Comparison of ENCODE assay signal across 15 cellular contexts in the genomic region with DNA sequence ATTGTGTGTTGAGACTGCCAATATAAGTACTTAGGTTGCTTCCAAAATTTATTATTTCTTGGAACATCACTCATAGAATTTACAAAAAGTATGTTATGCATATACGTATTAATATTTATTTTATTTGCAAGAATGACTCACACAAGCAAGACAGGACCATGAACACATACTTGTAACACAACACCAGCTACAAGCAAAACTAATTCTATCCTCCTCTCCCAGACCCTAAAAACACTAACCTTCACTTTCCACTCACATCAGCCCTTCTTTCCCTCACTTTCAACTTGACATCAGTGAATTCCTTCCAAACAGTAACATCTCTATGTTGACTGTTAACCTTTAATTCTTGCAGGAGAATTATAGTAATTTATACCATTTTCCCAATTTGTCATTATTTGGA. TPM values are rescaled to one million over a fixed set of nuclear protein-coding genes. Genes with fewer than 3 reads are reported as not detected.
A peak's percentile ranks its signal among the peaks of the same experiment; 100 is the strongest.
DNase-seq lines count a peak whose midpoint lies in the region; ATAC-seq and TF ChIP-seq lines count a peak whose summit lies in the region.
"Had no signal": no experiment of that assay in that cellular context is flagged by ENCODE, and none has a peak within 500 bp of the region (broad histone marks: within the 10 kb centered on the region; RNA-seq: fewer than 3 reads in every experiment).

No MANE protein-coding gene starts in this region.

- no peak for TF ChIP-seq CTCF in RWPE2 (IDR thresholded peaks at IDR 0.05; ENCODE audit: poor library complexity, severe bottlenecking)
- TF ChIP-seq CTCF in chondrocyte (IDR thresholded peaks at IDR 0.05), result no peak
- no peak for TF ChIP-seq CTCF in foreskin keratinocyte (conservative IDR thresholded peaks at IDR 0.05)
- TF ChIP-seq CTCF in transverse colon (IDR thresholded peaks at IDR 0.05), result no peak

- no peak for TF ChIP-seq EP300 in transverse colon (IDR thresholded peaks at IDR 0.05; ENCODE audit: low read depth)

- ATAC-seq in RWPE2 (ENCODE audit: low read depth) (peak; percentile 46; the same call in 1 of the 3 replicates), foreskin keratinocyte (peak; percentile 32)
- ATAC-seq: GM12878 had no signal

- H3K27me3 Mint-ChIP-seq in chondrocyte (ENCODE audit: low read depth), result no peaks in the 10 kb centered on the region

- WGBS in transverse colon (ENCODE audit: low coverage in 1 of 2), 2 donors, result 88 to 89% methylated on average over 1 of the region's 1 CpG

- no peaks in the 10 kb centered on the region for H3K27me3 ChIP-seq in RWPE2 (ENCODE audit: insufficient read depth, poor library complexity, severe bottlenecking)
- H3K27me3 ChIP-seq in foreskin keratinocyte, result no peaks in the 10 kb centered on the region
- no peaks in the 10 kb centered on the region for H3K27me3 ChIP-seq in transverse colon

- peak overlapping the region; percentile 1 for H3K27ac Mint-ChIP-seq in chondrocyte (ENCODE audit: unreplicated experiment)

- H3K27ac ChIP-seq in RWPE2 (ENCODE audit: poor library complexity, severe bottlenecking), result no peak overlapping the region
- H3K27ac ChIP-seq in foreskin keratinocyte, result no peak overlapping the region
- H3K27ac ChIP-seq in transverse colon, result no peak overlapping the region
- H3K27ac ChIP-seq: 22Rv1, GM23248 had no signal

- in situ Hi-C loops in transverse colon (cut with MboI; ENCODE audit: low pct_ligation_motif_present in 1 of 4, low pct_unique_long_range_greater_than_20kb in 1 of 4, low sequenced_read_pairs in 3 of 4), result loop anchor here in 2 of 4 donors (25.0 kb wide), 2 partner anchors 114 to 364 kb away; no protein-coding TSS in a partner anchor

- no peak overlapping the region for H3K4me3 Mint-ChIP-seq in chondrocyte (ENCODE audit: unreplicated experiment)
- H3K4me3 Mint-ChIP-seq: CD14-positive monocyte; CD8-positive, alpha-beta memory T cell had no signal

- H3K36me3 ChIP-seq in RWPE2 (ENCODE audit: low read depth) (no peaks in the 10 kb centered on the region), transverse colon (no peaks in the 10 kb centered on the region)

- peaks cover 4% of the 10 kb centered on the region for H3K4me1 Mint-ChIP-seq in chondrocyte (ENCODE audit: low read depth)

- DNase-seq in ELR (ENCODE audit: low read depth) (peak; percentile 11), RWPE2 (ENCODE audit: low spot score) (no peak), chondrocyte (ENCODE audit: low spot score) (no peak), foreskin keratinocyte (peak in 1 of 2 donors; percentile 32), transverse colon (no peak), NCI-H2107 treated with DMSO at 0.1 percent for 48 hours (lab: John Stamatoyannopoulos, UW; ENCODE audit: unreplicated experiment) (no peak), kidney glomerular epithelial cell (lab: John Stamatoyannopoulos, UW) (no peak)
- DNase-seq in activated CD4-positive, CD25-positive, alpha-beta regulatory T cell treated with anti-CD3 and anti-CD28 coated beads, Interleukin-2, amount 50 U/mL, for 72 hours, result no peak
- DNase-seq: Caco-2; CD8-positive, alpha-beta memory T cell; DMS53; GM23248 had no signal

- H3K9me3 Mint-ChIP-seq in chondrocyte (ENCODE audit: low read depth), result no peaks in the 10 kb centered on the region
- H3K9me3 Mint-ChIP-seq: CD8-positive, alpha-beta memory T cell had no signal

- no peak for TF ChIP-seq POLR2A in transverse colon (IDR thresholded peaks at IDR 0.05)

- intact Hi-C loops in transverse colon (cut with DNase I; ENCODE audit: low total_unique reads), result no loop called here

- H3K4me3 ChIP-seq in RWPE2 (ENCODE audit: severe bottlenecking) (no peak overlapping the region), transverse colon (no peak overlapping the region)
- H3K4me3 ChIP-seq: GM12878, GM23248 had no signal

- H3K9me3 ChIP-seq in RWPE2 (ENCODE audit: severe bottlenecking) (no peaks in the 10 kb centered on the region), transverse colon (no peaks in the 10 kb centered on the region)
- H3K9me3 ChIP-seq: Caco-2 had no signal

- H3K4me1 ChIP-seq in RWPE2 (ENCODE audit: insufficient read depth, poor library complexity, severe bottlenecking), result peaks cover 6% of the 10 kb centered on the region
- H3K4me1 ChIP-seq in foreskin keratinocyte, result peaks cover 9% of the 10 kb centered on the region
- no peaks in the 10 kb centered on the region for H3K4me1 ChIP-seq in transverse colon
- H3K4me1 ChIP-seq: Caco-2 had no signal

- H3K36me3 Mint-ChIP-seq in chondrocyte (ENCODE audit: low read depth), result peaks cover 12% of the 10 kb centered on the region
- H3K36me3 Mint-ChIP-seq: CD8-positive, alpha-beta memory T cell had no signal

RNA-seq across cellular contexts. Expression of gene OSBPL1A, which starts 24.3 kb away (rescaled TPM):
- total RNA-seq in chondrocyte (27.7 to 37.5 TPM (median 33.3 TPM) in 3 replicates), foreskin keratinocyte (24.7 and 25.5 TPM in 2 replicates), transverse colon (10 to 100 TPM; 16.1 to 80.0 (median 61.4) TPM)
- 9.9 and 11.5 TPM in 2 replicates for polyA plus RNA-seq in foreskin keratinocyte

RNA-seq across cellular contexts. Expression of gene IMPACT, which starts 53.1 kb away (rescaled TPM):
- total RNA-seq in chondrocyte (50.4 to 60.6 TPM (median 53.4 TPM) in 3 replicates), foreskin keratinocyte (23.3 and 25.8 TPM in 2 replicates), transverse colon (10 to 100 TPM; 12.4 to 18.0 (median 16.5) TPM)
- polyA plus RNA-seq in foreskin keratinocyte, result 12.0 and 13.1 TPM in 2 replicates
